In the genomic region with DNA sequence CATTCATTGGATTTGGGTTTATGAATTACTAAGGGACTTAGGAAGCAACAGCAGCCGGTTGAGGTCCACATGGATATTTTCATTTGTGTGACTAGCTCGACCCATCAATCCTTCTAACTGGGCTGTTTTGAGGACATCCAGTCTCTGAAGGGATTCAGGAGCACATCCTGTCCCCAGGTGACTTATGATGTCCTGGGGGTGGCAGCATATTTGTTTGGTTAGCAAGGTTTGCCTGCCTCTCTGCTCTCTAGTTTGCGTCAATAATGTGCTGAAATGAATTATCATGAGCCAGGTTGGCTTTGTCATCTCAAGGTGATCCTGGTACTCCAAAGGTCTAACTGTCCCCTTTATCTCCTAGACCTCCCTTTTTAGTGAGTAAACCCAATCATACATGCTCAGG, we compare ENCODE assay signal across 30 cellular contexts. TPM values are rescaled to one million over a fixed set of nuclear protein-coding genes. Genes with fewer than 3 reads are reported as not detected.
"Had no signal": no experiment of that assay in that cellular context is flagged by ENCODE, and none has a peak within 500 bp of the region (broad histone marks: within the 10 kb centered on the region; RNA-seq: fewer than 3 reads in every experiment).

No MANE protein-coding gene starts in this region.

- H3K27ac ChIP-seq: lower lobe of right lung, pancreas, prostate gland, sigmoid colon, spleen, suprapubic skin, thoracic aorta, tibial artery, upper lobe of right lung had no signal

- H3K36me3 ChIP-seq: lower lobe of right lung, pancreas, prostate gland, sigmoid colon, spleen, suprapubic skin, thoracic aorta, tibial artery, upper lobe of right lung had no signal

- H3K9me3 ChIP-seq: lower lobe of right lung, pancreas, prostate gland, sigmoid colon, spleen, suprapubic skin, thoracic aorta, tibial artery, upper lobe of right lung had no signal

- FAIRE-seq: pancreas, small intestine, urothelium cell line had no signal

- ATAC-seq: left ventricle myocardium superior; lower lobe of right lung; naive thymus-derived CD8-positive, alpha-beta T cell; right cardiac atrium; stimulated activated effector memory CD8-positive, alpha-beta T cell treated with anti-CD3 and anti-CD28 coated beads, Interleukin-12 subunit alpha, Interleukin-12 subunit beta, amount 100 ng/mL, for 72 hours; upper lobe of right lung had no signal

- DNase-seq: hypothalamus; immature natural killer cell; islet precursor cell; left ventricle myocardium superior; lower lobe of right lung; mammary epithelial cell; mesenchymal stem cell; naive thymus-derived CD8-positive, alpha-beta T cell; nucleus accumbens; pancreas; posterior cingulate gyrus; retina; right cardiac atrium; sigmoid colon; small intestine; spleen; stimulated activated CD4-positive, alpha-beta T cell treated with anti-CD3 and anti-CD28 coated beads, Interleukin-4, amount 100 ng/mL, for 24 hours; stimulated activated naive CD4-positive, alpha-beta T cell; tibial artery; trophoblast cell; upper lobe of right lung had no signal

- H3K4me3 ChIP-seq: lower lobe of right lung, pancreas, prostate gland, sigmoid colon, spleen, suprapubic skin, thoracic aorta, tibial artery, upper lobe of right lung had no signal

- H3K4me1 ChIP-seq: lower lobe of right lung, pancreas, prostate gland, sigmoid colon, spleen, suprapubic skin, tibial artery, upper lobe of right lung had no signal

- H3K27me3 ChIP-seq: pancreas, sigmoid colon, spleen, suprapubic skin, tibial artery, upper lobe of right lung had no signal

RNA-seq across cellular contexts. Expression of a gene that starts 27.0 kb away (rescaled TPM):
- total RNA-seq: kidney epithelial cell; left ventricle myocardium superior; lower lobe of right lung; naive thymus-derived CD8-positive, alpha-beta T cell; neural crest cell; osteoblast; prostate gland; right cardiac atrium; sigmoid colon; spleen; subcutaneous adipose tissue; thoracic aorta; upper lobe of right lung had no signal
- polyA plus RNA-seq: immature natural killer cell; mammary epithelial cell; naive thymus-derived CD8-positive, alpha-beta T cell; right cardiac atrium; sigmoid colon; small intestine; spleen had no signal
